24 cellular contexts compared by ENCODE assay signal in genomic region chr1:178243890-178244289, GRCh38.
DNase-seq lines count a peak whose midpoint lies in the region; ATAC-seq, FAIRE-seq and TF ChIP-seq lines count a peak whose summit lies in the region.
"Had no signal": no experiment of that assay in that cellular context is flagged by ENCODE, and none has a peak within 500 bp of the region (broad histone marks: within the 10 kb centered on the region; RNA-seq: fewer than 3 reads in every experiment).

No MANE protein-coding gene starts in this region.

- H3K4me2 ChIP-seq in HepG2 (ENCODE audit: low read depth, low read length) = no peak overlapping the region
- H3K4me2 ChIP-seq: BLaER1 treated with 17β-estradiol and CSF1 and Interleukin-3, amounts not matched to agents 10 nM and 100 nM had no signal

- H3K4me1 ChIP-seq in HepG2 (ENCODE audit: insufficient read depth, low read length) (peaks cover 9% of the 10 kb centered on the region), right lobe of liver (no peaks in the 10 kb centered on the region), Panc1 (ENCODE audit: control insufficient read depth, insufficient read depth, low read length) (peaks cover 34% of the 10 kb centered on the region)

- no peak overlapping the region for H3K27ac ChIP-seq in HepG2 (ENCODE audit: extremely low read length, insufficient read depth, low read length)
- H3K27ac ChIP-seq in right lobe of liver = no peak overlapping the region
- 0 out of 2 replicates have a peak overlapping the region, but pooled peaks have one; percentile 5 for H3K27ac ChIP-seq in Panc1 (ENCODE audit: low read length)
- H3K27ac ChIP-seq: BLaER1 treated with 17β-estradiol and CSF1 and Interleukin-3, amounts not matched to agents 10 nM and 100 nM; C4-2B had no signal

- H3K9ac ChIP-seq in HepG2 (ENCODE audit: insufficient read depth, low read depth, low read length) = no peak overlapping the region
- H3K9ac ChIP-seq: BLaER1 treated with 17β-estradiol and CSF1 and Interleukin-3, amounts not matched to agents 10 nM and 100 nM had no signal

- no peak for TF ChIP-seq CTCF in HepG2 (CRISPR knock-in tag; IDR thresholded peaks at IDR 0.05)
- no peak for TF ChIP-seq CTCF in right lobe of liver (IDR thresholded peaks at IDR 0.05)
- TF ChIP-seq CTCF in Panc1 (IDR thresholded peaks at IDR 0.05) = no peak

- FAIRE-seq in HepG2 (lab: Jason Lieb, UNC) = no peak
- FAIRE-seq: A204.1, GM12878, GM12892, GM18507 had no signal

- intact Hi-C loops in HepG2 (cut with micrococcal nuclease; ENCODE audit: unreplicated experiment) = no loop called here
- intact Hi-C loops in right lobe of liver (cut with DNase I) = no loop called here
- intact Hi-C loops in Panc1 (cut with micrococcal nuclease; ENCODE audit: unreplicated experiment) = no loop called here

- POLR2A ChIA-PET in HepG2 (lab: Yijun Ruan, JAX) = no interaction called here
- POLR2A ChIA-PET in Panc1 (lab: Charles Lee) = no interaction called here

- H3K9me3 ChIP-seq in HepG2 (ENCODE audit: low read length) (peaks cover 11% of the 10 kb centered on the region), right lobe of liver (no peaks in the 10 kb centered on the region), Panc1 (ENCODE audit: control insufficient read depth, insufficient read depth, low read depth, low read length) (peaks cover 3% of the 10 kb centered on the region; the same call in 1 of the 2 replicates)

- H3K79me2 ChIP-seq in HepG2 (ENCODE audit: insufficient read depth, low read length) = no peaks in the 10 kb centered on the region

- CTCF ChIA-PET in HepG2 (lab: Yijun Ruan, JAX; ENCODE audit: low intra/inter-chr PET ratio, low total read pairs) (no interaction called here), Panc1 (lab: Charles Lee) (no interaction called here)

- H2AFZ ChIP-seq in HepG2 (ENCODE audit: low read length) = no peak overlapping the region

- ATAC-seq in HepG2 (no peak), right lobe of liver (no peak), Panc1 (no peak)
- ATAC-seq: GM12878 had no signal

- H3K4me3 ChIP-seq in HepG2 (replicated peaks in 1 of 3; ENCODE audit: insufficient read depth in 1 of 3, low read depth in 2 of 3, low read length in 3 of 3) = no peak overlapping the region
- no peak overlapping the region for H3K4me3 ChIP-seq in right lobe of liver
- H3K4me3 ChIP-seq in Panc1 (ENCODE audit: low read depth in 2 of 2, low read length in 2 of 2) = no peak overlapping the region
- H3K4me3 ChIP-seq: BLaER1 treated with 17β-estradiol and CSF1 and Interleukin-3, amounts not matched to agents 10 nM and 100 nM; GM12878 had no signal

- 94% methylated on average over 2 of the region's 2 CpGs for WGBS in HepG2 (ENCODE audit: low lambda C conversion rate)
- 86% methylated on average over 2 of the region's 2 CpGs for WGBS in right lobe of liver (ENCODE audit: insufficient coverage, low coverage, low lambda C conversion rate, missing lambda C conversion rate)

- no peak for DNase-seq in HepG2 (ENCODE audit: low spot score)
- DNase-seq in right lobe of liver = no peak
- no peak for DNase-seq in Panc1 (ENCODE audit: low read depth, low spot score)
- DNase-seq in CD1c-positive myeloid dendritic cell (ENCODE audit: extremely low spot score) = no peak
- no peak for DNase-seq in HCEC 1CT
- DNase-seq: 8988T; AML-193; CD4-positive, alpha-beta memory T cell; CD4-positive, CD25-positive, alpha-beta regulatory T cell; CD8-positive, alpha-beta memory T cell; COR-L47; DMS 273 treated with DMSO at 0.1 percent for 48 hours; DMS153; DMS53; DMS79; DND-41; EL; GDM1 had no signal

- BruUV-seq in HepG2 (replicated peaks; lab: Mats Ljungman, UMichigan) = no TSS peak
- no TSS peak for BruUV-seq in Panc1 (replicated peaks; lab: Mats Ljungman, UMichigan)

- H3K27me3 ChIP-seq in HepG2 (ENCODE audit: control insufficient read depth in 1 of 2, insufficient read depth in 2 of 2, low read length in 2 of 2) (no peaks in the 10 kb centered on the region), right lobe of liver (no peaks in the 10 kb centered on the region), Panc1 (ENCODE audit: control insufficient read depth, insufficient read depth, low read length) (no peaks in the 10 kb centered on the region)
- H3K27me3 ChIP-seq: BLaER1 treated with 17β-estradiol and CSF1 and Interleukin-3, amounts not matched to agents 10 nM and 100 nM had no signal

- H4K20me1 ChIP-seq in HepG2 (ENCODE audit: insufficient read depth, low read length) = no peaks in the 10 kb centered on the region

- TF ChIP-seq RAD21 in HepG2 (CRISPR knock-in tag; IDR thresholded peaks at IDR 0.05) = no peak

- TF ChIP-seq EP300 in HepG2 (IDR thresholded peaks at IDR 0.05; ENCODE audit: low read depth in 2 of 2, low read length in 2 of 2) (no peak), HepG2 (CRISPR knock-in tag; IDR thresholded peaks at IDR 0.05; ENCODE audit: borderline replicate concordance) (no peak)

- no peaks in the 10 kb centered on the region for H3K36me3 ChIP-seq in HepG2 (replicated peaks in 1 of 2; ENCODE audit: control insufficient read depth in 1 of 2, insufficient read depth in 2 of 2, low read length in 2 of 2)
- no peaks in the 10 kb centered on the region for H3K36me3 ChIP-seq in right lobe of liver
- H3K36me3 ChIP-seq in Panc1 (ENCODE audit: control insufficient read depth, insufficient read depth, low read length) = no peaks in the 10 kb centered on the region
- H3K36me3 ChIP-seq: BLaER1 treated with 17β-estradiol and CSF1 and Interleukin-3, amounts not matched to agents 10 nM and 100 nM had no signal

- in situ Hi-C loops in HepG2 (cut with HindIII; ENCODE audit: extremely low pct_ligation_motif_present, low pct_unique_long_range_greater_than_20kb) = no loop called here
- in situ Hi-C loops in Panc1 (cut with HindIII; ENCODE audit: low pct_unique_long_range_greater_than_20kb, low sequenced_read_pairs) = no loop called here

- TF ChIP-seq POLR2A in HepG2 (IDR thresholded peaks at IDR 0.05; ENCODE audit: insufficient read depth in 1 of 2, low read depth in 2 of 2, low read length in 2 of 2) (no peak), right lobe of liver (IDR thresholded peaks at IDR 0.05) (no peak)

TF ChIP-seq in HepG2, 621 proteins besides CTCF, POLR2A, EP300 and RAD21:
- TF ChIP-seq MAFK (conservative IDR thresholded peaks at IDR 0.05 in 1 of 2, IDR thresholded peaks at IDR 0.05 in 1 of 2; ENCODE audit: low read length in 2 of 2) (peak; percentile 39 to 63; a peak in 3 of 4 replicates), ZNF7 (CRISPR knock-in tag; IDR thresholded peaks at IDR 0.05) (no peak), MAFF (IDR thresholded peaks at IDR 0.05; ENCODE audit: low read depth, low read length) (0 out of 2 replicates have a peak, but pooled peaks have one; percentile 22), ZFY (CRISPR knock-in tag; IDR thresholded peaks at IDR 0.05) (no peak)
